In the genomic region with DNA sequence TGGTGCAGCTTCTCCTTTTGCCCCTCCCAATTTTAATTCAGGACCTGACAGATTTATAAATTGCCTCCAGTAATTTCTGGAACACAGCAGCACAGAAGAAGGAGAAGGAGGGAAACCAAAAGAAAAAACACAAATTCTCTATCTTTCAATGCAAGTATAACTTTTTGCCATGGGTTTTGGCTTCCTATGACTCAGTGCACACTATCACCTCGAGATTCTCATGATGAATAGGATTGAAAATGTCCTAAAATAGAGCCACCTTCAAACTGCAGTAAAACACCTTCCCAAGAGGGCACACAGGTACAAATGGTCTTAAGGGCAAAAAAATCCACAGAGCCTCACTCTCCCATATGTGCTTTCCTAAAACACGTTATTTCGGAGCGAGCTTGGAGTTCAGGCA, we compare ENCODE assay signal across 26 cellular contexts.
DNase-seq lines count a peak whose midpoint lies in the region; ATAC-seq and TF ChIP-seq lines count a peak whose summit lies in the region.
"Had no signal": no experiment of that assay in that cellular context is flagged by ENCODE, and none has a peak within 500 bp of the region (broad histone marks: within the 10 kb centered on the region; RNA-seq: fewer than 3 reads in every experiment).

No MANE protein-coding gene starts in this region.

- no peak overlapping the region for H3K4me3 ChIP-seq in breast epithelium
- H3K4me3 ChIP-seq: GM23248, MG63, SK-N-MC had no signal

- no peak for DNase-seq in activated CD4-positive, alpha-beta T cell treated with anti-CD3 and anti-CD28 coated beads for 36 hours
- DNase-seq in activated CD4-positive, alpha-beta T cell treated with anti-CD3 and anti-CD28 coated beads, Interleukin-2, amount 10 ng/mL, durations not matched to agents 24 days and 14 days = no peak
- DNase-seq in MCF 10A (ENCODE audit: unreplicated experiment) (no peak), breast epithelium (ENCODE audit: low spot score in 2 of 2) (no peak), cardiac septum (ENCODE audit: low spot score) (no peak), RPMI8226 (no peak)
- peak in 1 of 2 donors; percentile 6 for DNase-seq in activated T-cell treated with anti-CD3 and anti-CD28 coated beads, Interleukin-2, amount 50 U/mL, for 72 hours
- DNase-seq: 8988T; AML-193; C1 segment of cervical spinal cord; CD8-positive, alpha-beta T cell; DND-41; GM23248; H9; Kasumi-1; MG63; NCI-H1417; NCI-H1694 treated with DMSO at 0.1 percent for 48 hours; NCI-H2081 treated with DMSO at 0.1 percent for 48 hours; NCI-H2171 treated with DMSO at 0.1 percent for 48 hours; NCI-H524 treated with DMSO at 0.1 percent for 48 hours; NCI-H82; OCI-M1; SHP77 had no signal

- H3K4me1 Mint-ChIP-seq in activated CD4-positive, alpha-beta T cell treated with anti-CD3 and anti-CD28 coated beads for 36 hours = peaks cover 31% of the 10 kb centered on the region
- H3K4me1 Mint-ChIP-seq in activated CD4-positive, alpha-beta T cell treated with anti-CD3 and anti-CD28 coated beads, Interleukin-2, amount 10 ng/mL, durations not matched to agents 24 days and 14 days = peaks cover 8% of the 10 kb centered on the region
- H3K4me1 Mint-ChIP-seq in MCF 10A (ENCODE audit: insufficient read depth, unreplicated experiment) = peaks cover 13% of the 10 kb centered on the region
- H3K4me1 Mint-ChIP-seq in activated T-cell treated with anti-CD3 and anti-CD28 coated beads, Interleukin-2, amount 50 U/mL, for 72 hours (ENCODE audit: low read depth) = peaks cover 23% of the 10 kb centered on the region

- H3K36me3 Mint-ChIP-seq in activated CD4-positive, alpha-beta T cell treated with anti-CD3 and anti-CD28 coated beads for 36 hours (ENCODE audit: low read depth) = no peaks in the 10 kb centered on the region
- no peaks in the 10 kb centered on the region for H3K36me3 Mint-ChIP-seq in activated CD4-positive, alpha-beta T cell treated with anti-CD3 and anti-CD28 coated beads, Interleukin-2, amount 10 ng/mL, durations not matched to agents 24 days and 14 days (ENCODE audit: low read depth)
- no peaks in the 10 kb centered on the region for H3K36me3 Mint-ChIP-seq in MCF 10A (ENCODE audit: insufficient read depth, unreplicated experiment)
- H3K36me3 Mint-ChIP-seq in activated T-cell treated with anti-CD3 and anti-CD28 coated beads, Interleukin-2, amount 50 U/mL, for 72 hours (ENCODE audit: insufficient read depth in 2 of 2) = no peaks in the 10 kb centered on the region
- H3K36me3 Mint-ChIP-seq: CD8-positive, alpha-beta T cell had no signal

- no peaks in the 10 kb centered on the region for H3K36me3 ChIP-seq in breast epithelium
- H3K36me3 ChIP-seq: MG63 had no signal

- no peaks in the 10 kb centered on the region for H3K4me1 ChIP-seq in breast epithelium

- H3K4me3 Mint-ChIP-seq in activated CD4-positive, alpha-beta T cell treated with anti-CD3 and anti-CD28 coated beads for 36 hours = no peak overlapping the region
- H3K4me3 Mint-ChIP-seq in activated CD4-positive, alpha-beta T cell treated with anti-CD3 and anti-CD28 coated beads, Interleukin-2, amount 10 ng/mL, durations not matched to agents 24 days and 14 days = no peak overlapping the region
- no peak overlapping the region for H3K4me3 Mint-ChIP-seq in MCF 10A (ENCODE audit: unreplicated experiment)
- H3K4me3 Mint-ChIP-seq in activated T-cell treated with anti-CD3 and anti-CD28 coated beads, Interleukin-2, amount 50 U/mL, for 72 hours = peak overlapping the region in 1 of 2 donors; percentile 75
- H3K4me3 Mint-ChIP-seq: CD8-positive, alpha-beta T cell; H9 had no signal

- intact Hi-C loops in activated CD4-positive, alpha-beta T cell treated with anti-CD3 and anti-CD28 coated beads for 36 hours (cut with DNase I, micrococcal nuclease) = loop anchor here in 1 of 2 experiments (5.0 kb wide), 2 partner anchors 106 to 221 kb away; no protein-coding TSS in a partner anchor
- intact Hi-C loops in activated CD4-positive, alpha-beta T cell treated with anti-CD3 and anti-CD28 coated beads, Interleukin-2, amount 10 ng/mL, durations not matched to agents 24 days and 14 days (cut with micrococcal nuclease) = no loop called here
- intact Hi-C loops in MCF 10A (cut with micrococcal nuclease) = no loop called here
- intact Hi-C loops in breast epithelium (cut with DNase I; ENCODE audit: low total_unique reads) = no loop called here
- intact Hi-C loops in cardiac septum (cut with DNase I) = no loop called here

- H3K9me3 Mint-ChIP-seq in activated CD4-positive, alpha-beta T cell treated with anti-CD3 and anti-CD28 coated beads for 36 hours (ENCODE audit: low read depth) = no peaks in the 10 kb centered on the region
- no peaks in the 10 kb centered on the region for H3K9me3 Mint-ChIP-seq in activated CD4-positive, alpha-beta T cell treated with anti-CD3 and anti-CD28 coated beads, Interleukin-2, amount 10 ng/mL, durations not matched to agents 24 days and 14 days
- no peaks in the 10 kb centered on the region for H3K9me3 Mint-ChIP-seq in MCF 10A (ENCODE audit: unreplicated experiment)
- no peaks in the 10 kb centered on the region for H3K9me3 Mint-ChIP-seq in activated T-cell treated with anti-CD3 and anti-CD28 coated beads, Interleukin-2, amount 50 U/mL, for 72 hours
- H3K9me3 Mint-ChIP-seq: CD8-positive, alpha-beta T cell; H9 had no signal

- H3K27ac ChIP-seq in breast epithelium = no peak overlapping the region
- H3K27ac ChIP-seq: GM23248, SK-N-MC had no signal

- no TSS peak for BruUV-seq in MCF 10A (replicated peaks; lab: Mats Ljungman, UMichigan)

- POLR2A ChIA-PET in activated CD4-positive, alpha-beta T cell treated with anti-CD3 and anti-CD28 coated beads for 36 hours (lab: Charles Lee) = no interaction called here
- POLR2A ChIA-PET in MCF 10A (lab: Yijun Ruan, JAX) = interaction anchor here (0.5 kb wide), 1 partner anchor 453 kb away, joined by 3 read pairs; no protein-coding TSS in a partner anchor

- H3K27me3 ChIP-seq in breast epithelium = no peaks in the 10 kb centered on the region
- H3K27me3 ChIP-seq: MG63 had no signal

- no peak for TF ChIP-seq POLR2A in breast epithelium (IDR thresholded peaks at IDR 0.05)

- H3K27me3 Mint-ChIP-seq in activated CD4-positive, alpha-beta T cell treated with anti-CD3 and anti-CD28 coated beads for 36 hours = no peaks in the 10 kb centered on the region
- H3K27me3 Mint-ChIP-seq in activated CD4-positive, alpha-beta T cell treated with anti-CD3 and anti-CD28 coated beads, Interleukin-2, amount 10 ng/mL, durations not matched to agents 24 days and 14 days = no peaks in the 10 kb centered on the region
- no peaks in the 10 kb centered on the region for H3K27me3 Mint-ChIP-seq in MCF 10A (ENCODE audit: insufficient read depth, unreplicated experiment)
- H3K27me3 Mint-ChIP-seq in activated T-cell treated with anti-CD3 and anti-CD28 coated beads, Interleukin-2, amount 50 U/mL, for 72 hours (ENCODE audit: low read depth) = no peaks in the 10 kb centered on the region

- H3K27ac Mint-ChIP-seq in activated CD4-positive, alpha-beta T cell treated with anti-CD3 and anti-CD28 coated beads for 36 hours = peak overlapping the region; percentile 44
- H3K27ac Mint-ChIP-seq in activated CD4-positive, alpha-beta T cell treated with anti-CD3 and anti-CD28 coated beads, Interleukin-2, amount 10 ng/mL, durations not matched to agents 24 days and 14 days = no peak overlapping the region
- H3K27ac Mint-ChIP-seq in MCF 10A (ENCODE audit: low read depth, unreplicated experiment) = peak overlapping the region; percentile 35
- H3K27ac Mint-ChIP-seq in activated T-cell treated with anti-CD3 and anti-CD28 coated beads, Interleukin-2, amount 50 U/mL, for 72 hours = peak overlapping the region; percentile 26
- H3K27ac Mint-ChIP-seq: CD8-positive, alpha-beta T cell; H9 had no signal

- CTCF ChIA-PET in activated CD4-positive, alpha-beta T cell treated with anti-CD3 and anti-CD28 coated beads for 36 hours (lab: Charles Lee) = no interaction called here
- CTCF ChIA-PET in MCF 10A (lab: Yijun Ruan, JAX) = interaction anchor here (0.7 to 2.3 kb wide), 2 partner anchors 222 to 1733 kb away, joined by 3 to 8 read pairs; no protein-coding TSS in a partner anchor

- no peaks in the 10 kb centered on the region for H3K9me3 ChIP-seq in breast epithelium
- H3K9me3 ChIP-seq: MG63 had no signal

- TF ChIP-seq CTCF in MCF 10A (IDR thresholded peaks at IDR 0.05; ENCODE audit: unreplicated experiment) = no peak
- TF ChIP-seq CTCF in breast epithelium (IDR thresholded peaks at IDR 0.05) = no peak

- peak; percentile 83 for ATAC-seq in activated CD4-positive, alpha-beta T cell treated with anti-CD3 and anti-CD28 coated beads for 36 hours
- ATAC-seq in activated T-cell treated with anti-CD3 and anti-CD28 coated beads, Interleukin-2, amount 50 U/mL, for 72 hours (replicated peaks in 1 of 2) = peak; percentile 63 to 90
- ATAC-seq in HG03196 (IDR thresholded peaks at IDR 0.05; ENCODE audit: unreplicated experiment) = no peak
- ATAC-seq: CD8-positive, alpha-beta T cell had no signal
